Comparison of ENCODE assay signal across 8 cellular contexts in the genomic region with DNA sequence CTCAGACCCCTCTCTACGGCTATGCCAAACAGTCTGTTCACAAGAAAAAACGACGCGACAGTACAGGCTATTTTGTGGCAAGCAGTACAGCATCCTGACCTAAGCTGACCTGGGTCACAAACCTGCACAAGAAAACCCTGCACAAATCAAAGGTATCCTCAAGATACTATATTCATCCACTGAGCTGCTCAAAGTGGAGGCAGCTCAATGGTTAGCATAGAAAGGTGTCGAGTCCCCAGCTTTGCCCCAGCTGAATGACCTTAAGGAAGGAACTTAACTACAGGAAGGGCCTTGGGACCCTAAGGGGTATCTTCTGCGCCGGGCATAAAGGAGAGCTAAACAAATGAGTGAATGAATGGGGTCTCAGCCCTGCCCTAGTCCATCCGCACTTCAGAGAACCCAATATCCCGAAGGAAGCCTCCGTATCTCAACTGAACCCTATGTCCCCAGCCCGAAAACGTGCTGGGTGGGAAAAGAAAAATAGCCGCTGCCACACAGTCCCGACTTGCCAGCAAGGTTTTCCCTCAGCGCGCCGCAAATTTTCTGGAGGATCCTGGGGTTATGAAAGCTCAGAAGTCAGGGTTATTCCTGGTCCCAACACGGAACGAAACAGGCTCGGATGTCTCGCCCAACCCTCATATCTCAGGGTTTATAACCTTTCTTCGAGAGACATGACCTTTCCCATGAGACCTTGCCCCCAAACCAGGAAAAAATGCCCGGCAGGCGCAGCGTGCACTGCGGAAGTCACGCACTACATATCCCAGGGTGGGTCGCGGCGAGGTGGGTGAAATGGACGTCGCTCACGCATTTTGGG. TPM values are rescaled to one million over a fixed set of nuclear protein-coding genes. Genes with fewer than 3 reads are reported as not detected.
DNase-seq lines count a peak whose midpoint lies in the region; ATAC-seq, FAIRE-seq and TF ChIP-seq lines count a peak whose summit lies in the region.

Gene FASTKD1 (minus strand): TSS at position 706 of the 814 bp plus-strand sequence. CDS start 1,836 bp downstream, outside the sequence.

- peak within 1 kb of the TSS; percentile 57 for H3K4me3 ChIP-seq in astrocyte of the cerebellum (ENCODE audit: low read depth, low read length)
- peak within 1 kb of the TSS; percentile 56 for H3K4me3 ChIP-seq in hepatocyte

- in situ Hi-C loops in astrocyte of the cerebellum (cut with HindIII; ENCODE audit: low sequenced_read_pairs): no loop called here

- under 1% methylated on average over 33 of the region's 33 CpGs for WGBS in hepatocyte (ENCODE audit: low lambda C conversion rate, missing lambda C conversion rate)

- H3K4me2 ChIP-seq in hepatocyte: peak within 1 kb of the TSS; percentile 92

- DNase-seq in NCI-H2029 (lab: John Stamatoyannopoulos, UW) (peak; percentile 87), T-helper 22 cell (ENCODE audit: low read depth) (peak; percentile 82), astrocyte of the cerebellum (ENCODE audit: low read depth) (peak; percentile 57), hepatocyte (ENCODE audit: low spot score) (peak; percentile 91), retina (peak; percentile 90), D721Med (ENCODE audit: insufficient read length, low spot score) (no peak)

- H3K9me2 ChIP-seq in hepatocyte (replicated peaks; ENCODE audit: insufficient read depth): no peaks in the 10 kb centered on the region

- FAIRE-seq in D721Med (lab: Jason Lieb, UNC): no peak

- H3K27ac ChIP-seq in hepatocyte: peak within 1 kb of the TSS; percentile 14

- ATAC-seq in GM18502 (IDR thresholded peaks at IDR 0.05; ENCODE audit: poor library complexity, unreplicated experiment): peak; percentile 98
- ATAC-seq in HG02943 (IDR thresholded peaks at IDR 0.05; ENCODE audit: low read depth, unreplicated experiment): peak; percentile 99

- H3K9me3 ChIP-seq in hepatocyte (ENCODE audit: low read depth): no peaks in the 10 kb centered on the region

- no peaks in the 10 kb centered on the region for H4K20me1 ChIP-seq in hepatocyte (ENCODE audit: insufficient read depth, poor library complexity, severe bottlenecking)

- peaks cover 38% of the 10 kb centered on the region for H3K79me2 ChIP-seq in hepatocyte

- H3K4me1 ChIP-seq in hepatocyte (ENCODE audit: insufficient read depth): no peaks in the 10 kb centered on the region

- H3K36me3 ChIP-seq in hepatocyte (replicated peaks; ENCODE audit: insufficient read depth, low read depth): no peaks in the 10 kb centered on the region

- H3K27me3 ChIP-seq in hepatocyte: no peaks in the 10 kb centered on the region

- peak within 1 kb of the TSS; percentile 59 for H2AFZ ChIP-seq in hepatocyte

- no peak for TF ChIP-seq CTCF in astrocyte of the cerebellum (IDR thresholded peaks at IDR 0.05; ENCODE audit: low read depth, low read length, missing control alignments)
- TF ChIP-seq CTCF in hepatocyte (IDR thresholded peaks at IDR 0.05; ENCODE audit: poor library complexity): no peak
- TF ChIP-seq CTCF in D721Med (IDR thresholded peaks at IDR 0.05; ENCODE audit: insufficient read depth, missing control alignments): no peak

RNA-seq across cellular contexts. Expression of gene FASTKD1, which starts in this region (rescaled TPM):
- total RNA-seq in hepatocyte: 23.2 and 23.8 TPM in 2 replicates
- 15.0 and 20.4 TPM in 2 replicates for polyA plus RNA-seq in hepatocyte
